ENCODE assay signal across 16 cellular contexts in the genomic region with DNA sequence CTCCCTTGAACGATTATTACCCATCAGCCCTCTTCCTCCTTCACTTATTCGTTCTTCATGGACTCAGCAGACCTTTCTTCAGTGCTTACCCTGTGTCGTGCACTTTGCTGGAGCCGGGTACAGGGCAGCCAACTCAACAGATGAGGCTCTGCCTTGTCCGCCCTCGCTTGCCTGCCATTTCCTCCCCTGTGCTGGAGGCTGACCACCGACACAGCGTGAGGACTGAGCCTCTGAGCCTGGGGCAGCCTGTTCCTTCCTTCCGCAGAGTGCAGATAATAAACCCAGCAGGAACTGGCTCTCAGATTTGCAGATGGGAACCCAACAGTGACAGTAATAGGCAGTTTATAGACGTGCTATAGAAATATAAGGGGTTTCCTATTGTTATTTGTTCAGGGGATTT. TPM values are rescaled to one million over a fixed set of nuclear protein-coding genes. Genes with fewer than 3 reads are reported as not detected.
A peak's percentile ranks its signal among the peaks of the same experiment; 100 is the strongest.
DNase-seq lines count a peak whose midpoint lies in the region; ATAC-seq and TF ChIP-seq lines count a peak whose summit lies in the region.
"Had no signal": no experiment of that assay in that cellular context is flagged by ENCODE, and none has a peak within 500 bp of the region (broad histone marks: within the 10 kb centered on the region; RNA-seq: fewer than 3 reads in every experiment).

No MANE protein-coding gene starts in this region.

- no peaks in the 10 kb centered on the region for H3K9me3 ChIP-seq in upper lobe of right lung
- H3K9me3 ChIP-seq: gastroesophageal sphincter, tibial artery had no signal

- ATAC-seq in upper lobe of right lung (peak; percentile 43), HG03460 (IDR thresholded peaks at IDR 0.05; ENCODE audit: unreplicated experiment) (no peak), HG02588 (IDR thresholded peaks at IDR 0.05; ENCODE audit: unreplicated experiment) (no peak)
- ATAC-seq: gastroesophageal sphincter; stimulated activated effector memory CD8-positive, alpha-beta T cell treated with anti-CD3 and anti-CD28 coated beads, Interleukin-12 subunit alpha, Interleukin-12 subunit beta, amount 100 ng/mL, for 72 hours had no signal

- peak; percentile 16 for DNase-seq in NOMO-1 treated with DMSO at 0.1 percent for 48 hours (lab: John Stamatoyannopoulos, UW; ENCODE audit: unreplicated experiment)
- no peak for DNase-seq in NOMO-1 treated with dmso at 0.1 percent for 144 hours (lab: John Stamatoyannopoulos, UW; ENCODE audit: unreplicated experiment)
- peak; percentile 16 for DNase-seq in NCI-H345 (lab: John Stamatoyannopoulos, UW)
- DNase-seq in cerebellar nuclear complex (lab: John Stamatoyannopoulos, UW) = peak; percentile 71 to 87
- no peak for DNase-seq in upper lobe of right lung
- no peak for DNase-seq in effector CD8-positive, alpha-beta T cell (lab: John Stamatoyannopoulos, UW)
- DNase-seq: activated effector memory CD4-positive, alpha-beta T cell treated with anti-CD3 and anti-CD28 coated beads, Interleukin-2, amount 50 U/mL, for 16 hours; NCI-H1694 treated with DMSO at 0.1 percent for 48 hours; NCI-H774; posterior cingulate gyrus; tibial artery had no signal

- no peak overlapping the region for H3K27ac ChIP-seq in upper lobe of right lung
- H3K27ac ChIP-seq: gastroesophageal sphincter had no signal

- intact Hi-C loops in upper lobe of right lung (cut with DNase I) = no loop called here

- H3K36me3 ChIP-seq in upper lobe of right lung = no peaks in the 10 kb centered on the region
- H3K36me3 ChIP-seq: gastroesophageal sphincter, tibial artery had no signal

- H3K4me3 ChIP-seq in upper lobe of right lung = no peak overlapping the region
- H3K4me3 ChIP-seq: gastroesophageal sphincter, smooth muscle cell, tibial artery had no signal

- H3K4me1 ChIP-seq in upper lobe of right lung = no peaks in the 10 kb centered on the region
- H3K4me1 ChIP-seq: gastroesophageal sphincter had no signal

- H3K27me3 ChIP-seq in upper lobe of right lung = no peaks in the 10 kb centered on the region
- H3K27me3 ChIP-seq: tibial artery had no signal

- TF ChIP-seq CTCF in upper lobe of right lung (IDR thresholded peaks at IDR 0.05) = no peak

RNA-seq across cellular contexts. Expression of a gene that starts 7.0 kb away (rescaled TPM):
- total RNA-seq in upper lobe of right lung = 33.7 TPM

Comparison
In these comparisons a context has a peak if more than half of its experiments do, and no peak if none do; other contexts are left out.
1. DNase-seq: peak in NOMO-1 treated with DMSO at 0.1 percent for 48 hours (single experiment), NCI-H345 (single experiment) and cerebellar nuclear complex (2 of 2); none in NOMO-1 treated with dmso at 0.1 percent for 144 hours (single experiment), upper lobe of right lung (single experiment) and effector CD8-positive, alpha-beta T cell (single experiment).